Comparison of ENCODE assay signal across 24 cellular contexts in genomic region chr15:68774521-68775293, GRCh38. TPM values are rescaled to one million over a fixed set of nuclear protein-coding genes. Genes with fewer than 3 reads are reported as not detected.
DNase-seq lines count a peak whose midpoint lies in the region; ATAC-seq and TF ChIP-seq lines count a peak whose summit lies in the region.
"Had no signal": no experiment of that assay in that cellular context is flagged by ENCODE, and none has a peak within 500 bp of the region (broad histone marks: within the 10 kb centered on the region; RNA-seq: fewer than 3 reads in every experiment).

No MANE protein-coding gene starts in this region.

- ATAC-seq in Right ventricle myocardium inferior (peak; percentile 30), left ventricle myocardium superior (peak; percentile 45), sciatic nerve (peak; percentile 48), HG03342 (IDR thresholded peaks at IDR 0.05; ENCODE audit: unreplicated experiment) (no peak)
- ATAC-seq: K562, PC-3 had no signal

- H3K4me3 ChIP-seq in adrenal gland = no peak overlapping the region
- H3K4me3 ChIP-seq: HAP-1, K562, pancreas, SJCRH30 had no signal

- TF ChIP-seq POLR2A in adrenal gland (IDR thresholded peaks at IDR 0.05) = no peak

- no peak for TF ChIP-seq CTCF in adrenal gland (IDR thresholded peaks at IDR 0.05)

- peak overlapping the region in 2 of 5 donors; percentile 67 to 82 for H3K27ac ChIP-seq in adrenal gland
- H3K27ac ChIP-seq: pancreas, SJCRH30 had no signal

- H3K36me3 Mint-ChIP-seq in activated CD4-positive, alpha-beta memory T cell treated with anti-CD3 and anti-CD28 coated beads for 36 hours = peaks cover 11% of the 10 kb centered on the region

- no peaks in the 10 kb centered on the region for H3K27me3 Mint-ChIP-seq in activated CD4-positive, alpha-beta memory T cell treated with anti-CD3 and anti-CD28 coated beads for 36 hours
- H3K27me3 Mint-ChIP-seq: naive B cell had no signal

- peaks cover 0 to 13% of the 10 kb centered on the region in 2 donors for H3K36me3 ChIP-seq in adrenal gland (replicated peaks in 1 of 2)

- H3K4me1 ChIP-seq in adrenal gland (replicated peaks in 1 of 2) = peaks cover 0 to 20% of the 10 kb centered on the region in 2 donors
- H3K4me1 ChIP-seq: Caco-2, HAP-1, pancreas had no signal

- H3K27me3 ChIP-seq in adrenal gland = no peaks in the 10 kb centered on the region
- H3K27me3 ChIP-seq: pancreas, SJCRH30 had no signal

- intact Hi-C loops in Right ventricle myocardium inferior (cut with DNase I) = loop anchor here (5.0 kb wide), 1 partner anchor 92 kb away; no protein-coding TSS in a partner anchor
- intact Hi-C loops in cardiac septum (cut with DNase I) = loop anchor here (5.0 kb wide), 1 partner anchor 97 kb away; no protein-coding TSS in a partner anchor
- intact Hi-C loops in left ventricle myocardium superior (cut with micrococcal nuclease) = no loop called here
- intact Hi-C loops in sciatic nerve (cut with DNase I) = no loop called here
- intact Hi-C loops in adrenal gland (cut with DNase I) = no loop called here
- intact Hi-C loops in activated CD4-positive, alpha-beta memory T cell treated with anti-CD3 and anti-CD28 coated beads for 36 hours (cut with micrococcal nuclease) = no loop called here

- H3K9me3 Mint-ChIP-seq in activated CD4-positive, alpha-beta memory T cell treated with anti-CD3 and anti-CD28 coated beads for 36 hours = peaks cover 5% of the 10 kb centered on the region
- H3K9me3 Mint-ChIP-seq: endodermal cell had no signal

- DNase-seq in Right ventricle myocardium inferior (ENCODE audit: missing footprints) (no peak), cardiac septum (ENCODE audit: low spot score) (no peak), left ventricle myocardium superior (peak; percentile 70), sciatic nerve (ENCODE audit: low spot score) (no peak), adrenal gland (no peak)
- no peak for DNase-seq in activated CD8-positive, alpha-beta memory T cell treated with anti-CD3 and anti-CD28 coated beads, Interleukin-2, amount 50 U/mL, for 4 hours
- DNase-seq in activated CD4-positive, alpha-beta memory T cell treated with anti-CD3 and anti-CD28 coated beads for 36 hours = no peak
- DNase-seq: 8988T; activated CD4-positive, alpha-beta T cell treated with anti-CD3 and anti-CD28 coated beads, Interleukin-2, amount 50 U/mL, for 4 hours; amniotic stem cell; Caco-2; endodermal cell; naive B cell; NCI-H187; NCI-H345; PC-3; SJCRH30; small intestine; stimulated activated CD4-positive, alpha-beta T cell treated with anti-CD3 and anti-CD28 coated beads, Interleukin-2, amount 100 ng/mL, for 48 hours; stimulated activated naive CD4-positive, alpha-beta T cell treated with Interleukin-2 at 50 U/mL for 16 hours had no signal

- POLR2A ChIA-PET in activated CD4-positive, alpha-beta memory T cell treated with anti-CD3 and anti-CD28 coated beads for 36 hours (lab: Charles Lee) = interaction anchor here (1.4 kb wide), 1 partner anchor 45 kb away, joined by 3 read pairs; no protein-coding TSS in a partner anchor

- CTCF ChIA-PET in activated CD4-positive, alpha-beta memory T cell treated with anti-CD3 and anti-CD28 coated beads for 36 hours (lab: Charles Lee) = no interaction called here

- no peak overlapping the region for H3K27ac Mint-ChIP-seq in activated CD4-positive, alpha-beta memory T cell treated with anti-CD3 and anti-CD28 coated beads for 36 hours
- H3K27ac Mint-ChIP-seq: endodermal cell had no signal

- WGBS in adrenal gland, 4 donors = 89 to 93% (median 92%) methylated on average over 3 of the region's 3 CpGs

- no peaks in the 10 kb centered on the region for H3K9me3 ChIP-seq in adrenal gland (replicated peaks in 1 of 3)
- H3K9me3 ChIP-seq: Caco-2, HAP-1, pancreas had no signal

- no peaks in the 10 kb centered on the region for H3K4me1 Mint-ChIP-seq in activated CD4-positive, alpha-beta memory T cell treated with anti-CD3 and anti-CD28 coated beads for 36 hours (ENCODE audit: low read depth)
- H3K4me1 Mint-ChIP-seq: endodermal cell had no signal

- no peak overlapping the region for H3K4me3 Mint-ChIP-seq in activated CD4-positive, alpha-beta memory T cell treated with anti-CD3 and anti-CD28 coated beads for 36 hours
- H3K4me3 Mint-ChIP-seq: endodermal cell had no signal

RNA-seq across cellular contexts. Expression of gene ANP32A, which starts 46.0 kb away (rescaled TPM):
- total RNA-seq in Right ventricle myocardium inferior = 134 TPM
- 180 TPM for total RNA-seq in cardiac septum
- total RNA-seq in left ventricle myocardium superior = 138 TPM
- total RNA-seq in sciatic nerve = 90.3 TPM
- total RNA-seq in adrenal gland = 10 to 100 TPM; 45.5 to 92.5 (median 76.8) TPM
- 100 to 1,000 TPM in 1 of 3 donors, 10 to 100 TPM in 2; 44.5 to 170 (median 97.3) TPM for polyA plus RNA-seq in adrenal gland
- 100 to 1,000 TPM; 190 to 204 TPM for total RNA-seq in activated CD4-positive, alpha-beta memory T cell treated with anti-CD3 and anti-CD28 coated beads for 36 hours

Comparison
In these comparisons a context has a peak if more than half of its experiments do, and no peak if none do; other contexts are left out.
1. intact Hi-C loops: an anchor here in Right ventricle myocardium inferior (5.0 kb wide) and cardiac septum (5.0 kb wide); none called in left ventricle myocardium superior, sciatic nerve, adrenal gland and activated CD4-positive, alpha-beta memory T cell treated with anti-CD3 and anti-CD28 coated beads for 36 hours.